Comparison of ENCODE assay signal across 10 cellular contexts in genomic region chr1:52424238-52424637, GRCh38. TPM values are rescaled to one million over a fixed set of nuclear protein-coding genes. Genes with fewer than 3 reads are reported as not detected.
A peak's percentile ranks its signal among the peaks of the same experiment; 100 is the strongest.
DNase-seq lines count a peak whose midpoint lies in the region; ATAC-seq and TF ChIP-seq lines count a peak whose summit lies in the region.
"Had no signal": no experiment of that assay in that cellular context is flagged by ENCODE, and none has a peak within 500 bp of the region (broad histone marks: within the 10 kb centered on the region; RNA-seq: fewer than 3 reads in every experiment).

No MANE protein-coding gene starts in this region.

- no peaks in the 10 kb centered on the region for H3K27me3 Mint-ChIP-seq in CD4-positive, CD25-positive, alpha-beta regulatory T cell

- peaks cover 35 to 49% (median 44%) of the 10 kb centered on the region in 4 donors for H3K4me1 Mint-ChIP-seq in CD4-positive, CD25-positive, alpha-beta regulatory T cell

- DNase-seq in CD4-positive, CD25-positive, alpha-beta regulatory T cell, result peak; percentile 6 to 71 (median 58)
- peak; percentile 81 for DNase-seq in Jurkat, Clone E6-1 (ENCODE audit: low read depth, low spot score)
- DNase-seq in UCSD-AML1 (lab: John Stamatoyannopoulos, UW; ENCODE audit: unreplicated experiment) (peak; percentile 11), fibroblast of pulmonary artery (ENCODE audit: low read depth) (peak; percentile 16), thyroid gland (no peak), uterus (no peak)
- DNase-seq: NCI-H1048, transverse colon had no signal

- no peaks in the 10 kb centered on the region for H3K9me3 ChIP-seq in CD4-positive, CD25-positive, alpha-beta regulatory T cell (ENCODE audit: control insufficient read depth in 2 of 2, low read length in 2 of 2)
- H3K9me3 ChIP-seq in thyroid gland, result no peaks in the 10 kb centered on the region
- H3K9me3 ChIP-seq in uterus, result no peaks in the 10 kb centered on the region
- H3K9me3 ChIP-seq: transverse colon had no signal

- H3K4me1 ChIP-seq in CD4-positive, CD25-positive, alpha-beta regulatory T cell (ENCODE audit: control insufficient read depth, insufficient read depth, low read length, poor library complexity, severe bottlenecking), result peaks cover 23% of the 10 kb centered on the region
- H3K4me1 ChIP-seq in thyroid gland (no peaks in the 10 kb centered on the region), uterus (no peaks in the 10 kb centered on the region)

- H3K36me3 Mint-ChIP-seq in CD4-positive, CD25-positive, alpha-beta regulatory T cell, result peaks cover 29% of the 10 kb centered on the region

- ATAC-seq in CD4-positive, CD25-positive, alpha-beta regulatory T cell (ENCODE audit: low read depth in 2 of 2), result peak; percentile 86 to 90
- ATAC-seq in GM19397 (IDR thresholded peaks at IDR 0.05; ENCODE audit: unreplicated experiment) (no peak), HG03521 (IDR thresholded peaks at IDR 0.05; ENCODE audit: unreplicated experiment) (no peak)

- H3K4me3 ChIP-seq in CD4-positive, CD25-positive, alpha-beta regulatory T cell (ENCODE audit: low read depth, low read length), result peak overlapping the region; percentile 75
- peak overlapping the region; percentile 29 for H3K4me3 ChIP-seq in Jurkat, Clone E6-1 (ENCODE audit: low read length)
- H3K4me3 ChIP-seq in fibroblast of pulmonary artery (replicated peaks; ENCODE audit: low read depth, low read length), result no peak overlapping the region
- no peak overlapping the region for H3K4me3 ChIP-seq in thyroid gland (replicated peaks in 1 of 3)
- H3K4me3 ChIP-seq in uterus, result no peak overlapping the region
- H3K4me3 ChIP-seq: transverse colon had no signal

- TF ChIP-seq POLR2A in thyroid gland (IDR thresholded peaks at IDR 0.05), result no peak
- no peak for TF ChIP-seq POLR2A in uterus (IDR thresholded peaks at IDR 0.05)

- no peaks in the 10 kb centered on the region for H3K9me3 Mint-ChIP-seq in CD4-positive, CD25-positive, alpha-beta regulatory T cell

- peak overlapping the region; percentile 90 to 95 (median 90) for H3K27ac Mint-ChIP-seq in CD4-positive, CD25-positive, alpha-beta regulatory T cell

- H3K27ac ChIP-seq in CD4-positive, CD25-positive, alpha-beta regulatory T cell (ENCODE audit: insufficient read depth, low read length, poor library complexity, severe bottlenecking), result peak overlapping the region; percentile 76
- peak overlapping the region in 1 of 3 donors; percentile 25 for H3K27ac ChIP-seq in thyroid gland
- no peak overlapping the region for H3K27ac ChIP-seq in uterus

- peak overlapping the region; percentile 34 to 83 (median 64) for H3K4me3 Mint-ChIP-seq in CD4-positive, CD25-positive, alpha-beta regulatory T cell

- H3K27me3 ChIP-seq in CD4-positive, CD25-positive, alpha-beta regulatory T cell (ENCODE audit: control insufficient read depth, insufficient read depth, low read length), result no peaks in the 10 kb centered on the region
- H3K27me3 ChIP-seq in thyroid gland (no peaks in the 10 kb centered on the region), uterus (no peaks in the 10 kb centered on the region)
- H3K27me3 ChIP-seq: transverse colon had no signal

- H3K36me3 ChIP-seq in CD4-positive, CD25-positive, alpha-beta regulatory T cell (ENCODE audit: control insufficient read depth, insufficient read depth, low read length), result peaks cover 27% of the 10 kb centered on the region
- H3K36me3 ChIP-seq in thyroid gland, result peaks cover 7 to 13% of the 10 kb centered on the region in 2 donors
- H3K36me3 ChIP-seq in uterus, result no peaks in the 10 kb centered on the region

- intact Hi-C loops in thyroid gland (cut with DNase I), result no loop called here
- intact Hi-C loops in uterus (cut with DNase I; ENCODE audit: low total_unique reads), result no loop called here

- TF ChIP-seq CTCF in fibroblast of pulmonary artery (IDR thresholded peaks at IDR 0.05; ENCODE audit: low read length, missing control alignments), result no peak
- no peak for TF ChIP-seq CTCF in thyroid gland (IDR thresholded peaks at IDR 0.05)
- TF ChIP-seq CTCF in uterus (IDR thresholded peaks at IDR 0.05), result no peak

RNA-seq across cellular contexts. Expression of gene PRPF38A, which starts 19.8 kb away (rescaled TPM):
- total RNA-seq in CD4-positive, CD25-positive, alpha-beta regulatory T cell, result 64.4 TPM
- 10 to 100 TPM; 38.9 to 43.6 (median 41.1) TPM for polyA plus RNA-seq in CD4-positive, CD25-positive, alpha-beta regulatory T cell
- polyA plus RNA-seq in Jurkat, Clone E6-1 (2012; ENCODE audit: insufficient read depth, insufficient read length), result 130 TPM
- 10 to 100 TPM; 19.9 to 31.3 (median 21.7) TPM for total RNA-seq in thyroid gland
- total RNA-seq in uterus, result 10 to 100 TPM in 3 of 4 donors, 1 to 10 TPM in 1; 4.6 to 58.2 (median 30.7) TPM

RNA-seq across cellular contexts. Expression of gene ORC1, which starts 20.0 kb away (rescaled TPM):
- 3.0 TPM for total RNA-seq in CD4-positive, CD25-positive, alpha-beta regulatory T cell
- polyA plus RNA-seq in CD4-positive, CD25-positive, alpha-beta regulatory T cell, result 1 to 10 TPM in 3 of 4 donors, under 1 TPM in 1; 0.32 to 2.4 (median 1.5) TPM
- 19.7 TPM for polyA plus RNA-seq in Jurkat, Clone E6-1 (2012; ENCODE audit: insufficient read depth, insufficient read length)
- 1 to 10 TPM in 2 of 4 donors, under 1 TPM in 2; 0.22 to 1.2 (median 0.81) TPM for total RNA-seq in thyroid gland
- 1 to 10 TPM in 1 of 4 donors, under 1 TPM in 2, not detected in 1; 0.26 to 4.6 (median 0.76) TPM for total RNA-seq in uterus

RNA-seq across cellular contexts. Expression of gene CC2D1B, which starts 58.2 kb away (rescaled TPM):
- 51.4 TPM for total RNA-seq in CD4-positive, CD25-positive, alpha-beta regulatory T cell
- 10 to 100 TPM in 1 of 4 donors, 1 to 10 TPM in 3; 4.1 to 11.7 (median 5.8) TPM for polyA plus RNA-seq in CD4-positive, CD25-positive, alpha-beta regulatory T cell
- polyA plus RNA-seq in Jurkat, Clone E6-1 (2012; ENCODE audit: insufficient read depth, insufficient read length), result 28.2 TPM
- 10 to 100 TPM; 34.7 to 68.2 (median 48.4) TPM for total RNA-seq in thyroid gland
- 10 to 100 TPM in 3 of 4 donors, 1 to 10 TPM in 1; 9.5 to 39.4 (median 19.5) TPM for total RNA-seq in uterus

Comparison
In these comparisons a context has a peak if more than half of its experiments do, and no peak if none do; other contexts are left out.
1. ATAC-seq: peak in CD4-positive, CD25-positive, alpha-beta regulatory T cell (2 of 2); none in GM19397 (single experiment) and HG03521 (single experiment).
2. DNase-seq: peak in CD4-positive, CD25-positive, alpha-beta regulatory T cell (3 of 3), Jurkat, Clone E6-1 (single experiment), UCSD-AML1 (single experiment) and fibroblast of pulmonary artery (single experiment); none in thyroid gland (0 of 2) and uterus (0 of 2).
3. H3K4me3 ChIP-seq: peak in CD4-positive, CD25-positive, alpha-beta regulatory T cell (single experiment) and Jurkat, Clone E6-1 (single experiment); none in fibroblast of pulmonary artery (single experiment), thyroid gland (0 of 3) and uterus (0 of 2).